In the genomic region with DNA sequence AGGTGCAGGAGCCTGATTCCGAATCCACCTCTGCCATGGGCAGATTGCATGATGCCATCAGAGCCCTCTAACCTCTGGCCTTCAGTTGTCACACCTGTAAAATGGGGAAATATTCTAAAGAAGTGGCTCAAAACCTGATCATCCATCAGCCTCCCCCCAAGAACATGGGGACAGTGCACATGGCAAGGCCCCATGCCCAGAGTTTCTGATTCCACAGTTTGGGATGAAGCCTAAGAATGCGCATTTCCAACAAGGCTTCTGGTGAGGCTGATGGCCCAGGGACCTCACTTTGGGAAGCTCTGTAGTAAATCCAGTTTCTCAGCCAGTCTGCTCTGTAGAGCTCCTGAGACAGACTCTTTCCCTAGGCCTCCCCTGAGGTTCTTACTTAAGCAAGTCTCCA, we compare ENCODE assay signal across 2 cellular contexts.
TF ChIP-seq lines count a peak whose summit lies in the region.

No MANE protein-coding gene starts in this region.

TF ChIP-seq in GM23338, 12 proteins besides CTCF, POLR2A, EP300 and RAD21:
- no peak for TF ChIP-seq POLR2AphosphoS5 (IDR thresholded peaks at IDR 0.05; ENCODE audit: low read depth)
- TF ChIP-seq, protein P1, sequence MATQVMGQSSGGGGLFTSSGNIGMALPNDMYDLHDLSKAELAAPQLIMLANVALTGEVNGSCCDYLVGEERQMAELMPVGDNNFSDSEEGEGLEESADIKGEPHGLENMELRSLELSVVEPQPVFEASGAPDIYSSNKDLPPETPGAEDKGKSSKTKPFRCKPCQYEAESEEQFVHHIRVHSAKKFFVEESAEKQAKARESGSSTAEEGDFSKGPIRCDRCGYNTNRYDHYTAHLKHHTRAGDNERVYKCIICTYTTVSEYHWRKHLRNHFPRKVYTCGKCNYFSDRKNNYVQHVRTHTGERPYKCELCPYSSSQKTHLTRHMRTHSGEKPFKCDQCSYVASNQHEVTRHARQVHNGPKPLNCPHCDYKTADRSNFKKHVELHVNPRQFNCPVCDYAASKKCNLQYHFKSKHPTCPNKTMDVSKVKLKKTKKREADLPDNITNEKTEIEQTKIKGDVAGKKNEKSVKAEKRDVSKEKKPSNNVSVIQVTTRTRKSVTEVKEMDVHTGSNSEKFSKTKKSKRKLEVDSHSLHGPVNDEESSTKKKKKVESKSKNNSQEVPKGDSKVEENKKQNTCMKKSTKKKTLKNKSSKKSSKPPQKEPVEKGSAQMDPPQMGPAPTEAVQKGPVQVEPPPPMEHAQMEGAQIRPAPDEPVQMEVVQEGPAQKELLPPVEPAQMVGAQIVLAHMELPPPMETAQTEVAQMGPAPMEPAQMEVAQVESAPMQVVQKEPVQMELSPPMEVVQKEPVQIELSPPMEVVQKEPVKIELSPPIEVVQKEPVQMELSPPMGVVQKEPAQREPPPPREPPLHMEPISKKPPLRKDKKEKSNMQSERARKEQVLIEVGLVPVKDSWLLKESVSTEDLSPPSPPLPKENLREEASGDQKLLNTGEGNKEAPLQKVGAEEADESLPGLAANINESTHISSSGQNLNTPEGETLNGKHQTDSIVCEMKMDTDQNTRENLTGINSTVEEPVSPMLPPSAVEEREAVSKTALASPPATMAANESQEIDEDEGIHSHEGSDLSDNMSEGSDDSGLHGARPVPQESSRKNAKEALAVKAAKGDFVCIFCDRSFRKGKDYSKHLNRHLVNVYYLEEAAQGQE (IDR thresholded peaks at IDR 0.05; ENCODE audit: unreplicated experiment), result no peak
- TF ChIP-seq ZNF114 (CRISPR knock-in tag; IDR thresholded peaks at IDR 0.05), result no peak
- TF ChIP-seq NANOG (IDR thresholded peaks at IDR 0.05; ENCODE audit: borderline replicate concordance), result no peak
- TF ChIP-seq, protein P2, sequence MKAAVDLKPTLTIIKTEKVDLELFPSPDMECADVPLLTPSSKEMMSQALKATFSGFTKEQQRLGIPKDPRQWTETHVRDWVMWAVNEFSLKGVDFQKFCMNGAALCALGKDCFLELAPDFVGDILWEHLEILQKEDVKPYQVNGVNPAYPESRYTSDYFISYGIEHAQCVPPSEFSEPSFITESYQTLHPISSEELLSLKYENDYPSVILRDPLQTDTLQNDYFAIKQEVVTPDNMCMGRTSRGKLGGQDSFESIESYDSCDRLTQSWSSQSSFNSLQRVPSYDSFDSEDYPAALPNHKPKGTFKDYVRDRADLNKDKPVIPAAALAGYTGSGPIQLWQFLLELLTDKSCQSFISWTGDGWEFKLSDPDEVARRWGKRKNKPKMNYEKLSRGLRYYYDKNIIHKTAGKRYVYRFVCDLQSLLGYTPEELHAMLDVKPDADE (IDR thresholded peaks at IDR 0.05), result no peak
- TF ChIP-seq ZNF331 (CRISPR knock-in tag; IDR thresholded peaks at IDR 0.05; ENCODE audit: low read depth), result no peak
- TF ChIP-seq, protein P3, sequence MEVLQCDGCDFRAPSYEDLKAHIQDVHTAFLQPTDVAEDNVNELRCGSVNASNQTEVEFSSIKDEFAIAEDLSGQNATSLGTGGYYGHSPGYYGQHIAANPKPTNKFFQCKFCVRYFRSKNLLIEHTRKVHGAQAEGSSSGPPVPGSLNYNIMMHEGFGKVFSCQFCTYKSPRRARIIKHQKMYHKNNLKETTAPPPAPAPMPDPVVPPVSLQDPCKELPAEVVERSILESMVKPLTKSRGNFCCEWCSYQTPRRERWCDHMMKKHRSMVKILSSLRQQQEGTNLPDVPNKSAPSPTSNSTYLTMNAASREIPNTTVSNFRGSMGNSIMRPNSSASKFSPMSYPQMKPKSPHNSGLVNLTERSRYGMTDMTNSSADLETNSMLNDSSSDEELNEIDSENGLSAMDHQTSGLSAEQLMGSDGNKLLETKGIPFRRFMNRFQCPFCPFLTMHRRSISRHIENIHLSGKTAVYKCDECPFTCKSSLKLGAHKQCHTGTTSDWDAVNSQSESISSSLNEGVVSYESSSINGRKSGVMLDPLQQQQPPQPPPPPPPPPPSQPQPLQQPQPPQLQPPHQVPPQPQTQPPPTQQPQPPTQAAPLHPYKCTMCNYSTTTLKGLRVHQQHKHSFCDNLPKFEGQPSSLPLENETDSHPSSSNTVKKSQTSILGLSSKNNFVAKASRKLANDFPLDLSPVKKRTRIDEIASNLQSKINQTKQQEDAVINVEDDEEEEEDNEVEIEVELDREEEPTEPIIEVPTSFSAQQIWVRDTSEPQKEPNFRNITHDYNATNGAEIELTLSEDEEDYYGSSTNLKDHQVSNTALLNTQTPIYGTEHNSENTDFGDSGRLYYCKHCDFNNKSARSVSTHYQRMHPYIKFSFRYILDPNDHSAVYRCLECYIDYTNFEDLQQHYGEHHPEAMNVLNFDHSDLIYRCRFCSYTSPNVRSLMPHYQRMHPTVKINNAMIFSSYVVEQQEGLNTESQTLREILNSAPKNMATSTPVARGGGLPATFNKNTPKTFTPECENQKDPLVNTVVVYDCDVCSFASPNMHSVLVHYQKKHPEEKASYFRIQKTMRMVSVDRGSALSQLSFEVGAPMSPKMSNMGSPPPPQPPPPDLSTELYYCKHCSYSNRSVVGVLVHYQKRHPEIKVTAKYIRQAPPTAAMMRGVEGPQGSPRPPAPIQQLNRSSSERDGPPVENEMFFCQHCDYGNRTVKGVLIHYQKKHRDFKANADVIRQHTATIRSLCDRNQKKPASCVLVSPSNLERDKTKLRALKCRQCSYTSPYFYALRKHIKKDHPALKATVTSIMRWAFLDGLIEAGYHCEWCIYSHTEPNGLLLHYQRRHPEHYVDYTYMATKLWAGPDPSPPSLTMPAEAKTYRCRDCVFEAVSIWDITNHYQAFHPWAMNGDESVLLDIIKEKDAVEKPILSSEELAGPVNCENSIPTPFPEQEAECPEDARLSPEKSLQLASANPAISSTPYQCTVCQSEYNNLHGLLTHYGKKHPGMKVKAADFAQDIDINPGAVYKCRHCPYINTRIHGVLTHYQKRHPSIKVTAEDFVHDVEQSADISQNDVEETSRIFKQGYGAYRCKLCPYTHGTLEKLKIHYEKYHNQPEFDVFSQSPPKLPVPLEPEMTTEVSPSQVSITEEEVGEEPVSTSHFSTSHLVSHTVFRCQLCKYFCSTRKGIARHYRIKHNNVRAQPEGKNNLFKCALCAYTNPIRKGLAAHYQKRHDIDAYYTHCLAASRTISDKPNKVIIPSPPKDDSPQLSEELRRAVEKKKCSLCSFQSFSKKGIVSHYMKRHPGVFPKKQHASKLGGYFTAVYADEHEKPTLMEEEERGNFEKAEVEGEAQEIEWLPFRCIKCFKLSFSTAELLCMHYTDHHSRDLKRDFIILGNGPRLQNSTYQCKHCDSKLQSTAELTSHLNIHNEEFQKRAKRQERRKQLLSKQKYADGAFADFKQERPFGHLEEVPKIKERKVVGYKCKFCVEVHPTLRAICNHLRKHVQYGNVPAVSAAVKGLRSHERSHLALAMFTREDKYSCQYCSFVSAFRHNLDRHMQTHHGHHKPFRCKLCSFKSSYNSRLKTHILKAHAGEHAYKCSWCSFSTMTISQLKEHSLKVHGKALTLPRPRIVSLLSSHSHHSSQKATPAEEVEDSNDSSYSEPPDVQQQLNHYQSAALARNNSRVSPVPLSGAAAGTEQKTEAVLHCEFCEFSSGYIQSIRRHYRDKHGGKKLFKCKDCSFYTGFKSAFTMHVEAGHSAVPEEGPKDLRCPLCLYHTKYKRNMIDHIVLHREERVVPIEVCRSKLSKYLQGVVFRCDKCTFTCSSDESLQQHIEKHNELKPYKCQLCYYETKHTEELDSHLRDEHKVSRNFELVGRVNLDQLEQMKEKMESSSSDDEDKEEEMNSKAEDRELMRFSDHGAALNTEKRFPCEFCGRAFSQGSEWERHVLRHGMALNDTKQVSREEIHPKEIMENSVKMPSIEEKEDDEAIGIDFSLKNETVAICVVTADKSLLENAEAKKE (CRISPR knock-in tag; IDR thresholded peaks at IDR 0.05), result no peak
- TF ChIP-seq STAT1 (IDR thresholded peaks at IDR 0.05; ENCODE audit: unreplicated experiment), result no peak
- TF ChIP-seq JUNB (IDR thresholded peaks at IDR 0.05; ENCODE audit: unreplicated experiment), result no peak

TF ChIP-seq in endothelial cell of umbilical vein, 7 proteins besides CTCF, POLR2A, EP300 and RAD21:
- TF ChIP-seq GATA2 (IDR thresholded peaks at IDR 0.05; ENCODE audit: insufficient read depth, insufficient read length, low read depth, low read length) (no peak), FOS (IDR thresholded peaks at IDR 0.05; ENCODE audit: borderline replicate concordance, insufficient read depth, low read length) (no peak)
